In the genomic region with DNA sequence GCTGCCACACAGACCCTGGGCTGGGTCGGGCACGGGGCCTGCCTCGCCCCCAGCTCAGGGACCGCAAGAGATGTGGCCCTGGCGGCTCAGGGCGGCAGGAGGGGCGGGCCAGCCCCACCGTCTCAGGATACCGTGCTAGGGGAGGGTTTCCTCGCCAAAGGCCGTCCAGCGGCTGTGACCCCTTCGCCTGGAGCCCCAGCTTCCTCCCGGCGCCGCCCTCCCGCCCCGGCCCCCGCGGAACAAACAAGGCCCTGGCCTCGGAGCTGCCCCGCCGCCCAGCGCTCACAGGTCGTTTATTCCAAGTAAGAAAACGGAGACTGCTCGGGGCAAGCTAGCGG, we compare ENCODE assay signal across 10 cellular contexts. TPM values are rescaled to one million over a fixed set of nuclear protein-coding genes. Genes with fewer than 3 reads are reported as not detected.
DNase-seq lines count a peak whose midpoint lies in the region; FAIRE-seq and TF ChIP-seq lines count a peak whose summit lies in the region.
"Had no signal": no experiment of that assay in that cellular context is flagged by ENCODE, and none has a peak within 500 bp of the region (broad histone marks: within the 10 kb centered on the region; RNA-seq: fewer than 3 reads in every experiment).

No MANE protein-coding gene starts in this region.

- CTCF ChIA-PET in AG04449 (lab: Yijun Ruan, JAX): interaction anchor here (0.6 to 4.5 kb wide), 26 partner anchors 9 to 126 kb away, joined by 3 to 38 read pairs (median 5); a partner anchor contains a TSS

- H3K36me3 Mint-ChIP-seq in mesothelial cell of epicardium: no peaks in the 10 kb centered on the region
- H3K36me3 Mint-ChIP-seq: activated naive CD4-positive, alpha-beta T cell treated with anti-CD3 and anti-CD28 coated beads, Interleukin-2, amount 50 U/mL, for 24 hours had no signal

- no peak overlapping the region for H3K27ac Mint-ChIP-seq in mesothelial cell of epicardium
- H3K27ac Mint-ChIP-seq: activated naive CD4-positive, alpha-beta T cell treated with anti-CD3 and anti-CD28 coated beads, Interleukin-2, amount 50 U/mL, for 24 hours had no signal

- intact Hi-C loops in dorsolateral prefrontal cortex (cut with DNase I): loop anchor here (1.0 to 10.0 kb wide), 4 partner anchors 51 to 130 kb away; a partner anchor contains a TSS

- peak overlapping the region; percentile 49 for H3K4me3 ChIP-seq in AG04449 (ENCODE audit: low read depth, low read length)
- H3K4me3 ChIP-seq in HUES6 (ENCODE audit: low read depth, low read length): peak overlapping the region; percentile 37; the same call in 1 of the 2 replicates
- H3K4me3 ChIP-seq in dorsolateral prefrontal cortex: peak overlapping the region in 58 of 59 donors; percentile 31 to 86 (median 73)
- peak overlapping the region; percentile 23 for H3K4me3 ChIP-seq in mononuclear cell (ENCODE audit: low read length)

- no peak for DNase-seq in AG04449 (ENCODE audit: low read depth, low spot score)
- DNase-seq in dorsolateral prefrontal cortex: no peak
- no peak for DNase-seq in GF-D8 (lab: John Stamatoyannopoulos, UW)
- DNase-seq in mesothelial cell of epicardium (ENCODE audit: low spot score in 2 of 2, unreplicated experiment in 2 of 2): no peak
- no peak for DNase-seq in RCC 7860 (ENCODE audit: low spot score)
- no peak for DNase-seq in UCSD-AML1 (lab: John Stamatoyannopoulos, UW; ENCODE audit: unreplicated experiment)

- H3K27ac ChIP-seq in HUES6 (ENCODE audit: low read depth, low read length) (no peak overlapping the region), dorsolateral prefrontal cortex (peak overlapping the region in 57 of 59 donors; percentile 24 to 92 (median 79))

- H3K9ac ChIP-seq in HUES6 (ENCODE audit: low read length): no peak overlapping the region

- H3K9me3 ChIP-seq in HUES6 (ENCODE audit: control insufficient read depth, insufficient read depth, low read depth, low read length) (no peaks in the 10 kb centered on the region), mononuclear cell (ENCODE audit: low read depth, low read length) (no peaks in the 10 kb centered on the region)

- TF ChIP-seq CTCF in AG04449 (IDR thresholded peaks at IDR 0.05; ENCODE audit: insufficient read depth, low read length, missing control alignments) (no peak), dorsolateral prefrontal cortex (IDR thresholded peaks at IDR 0.05 in 54 of 56, conservative IDR thresholded peaks at IDR 0.05 in 2 of 56; ENCODE audit: low read depth in 1 of 56, partially characterized antibody in 56 of 56) (no peak), mesothelial cell of epicardium (IDR thresholded peaks at IDR 0.05; ENCODE audit: unreplicated experiment) (no peak)

- H3K36me3 ChIP-seq in HUES6 (ENCODE audit: control insufficient read depth, insufficient read depth, low read length): no peaks in the 10 kb centered on the region; the same call in 1 of the 2 replicates

- no peaks in the 10 kb centered on the region for H3K9me3 Mint-ChIP-seq in mesothelial cell of epicardium
- H3K9me3 Mint-ChIP-seq: activated naive CD4-positive, alpha-beta T cell treated with anti-CD3 and anti-CD28 coated beads, Interleukin-2, amount 50 U/mL, for 24 hours had no signal

- POLR2A ChIA-PET in AG04449 (lab: Yijun Ruan, JAX): interaction anchor here (1.3 kb wide), 1 partner anchor 81 kb away, joined by 4 read pairs; no protein-coding TSS in a partner anchor

- no peak overlapping the region for H3K4me3 Mint-ChIP-seq in mesothelial cell of epicardium
- H3K4me3 Mint-ChIP-seq: activated naive CD4-positive, alpha-beta T cell treated with anti-CD3 and anti-CD28 coated beads, Interleukin-2, amount 50 U/mL, for 24 hours had no signal

- FAIRE-seq in RCC 7860 (lab: Jason Lieb, UNC): no peak
- FAIRE-seq: keratinocyte had no signal

- H3K4me1 Mint-ChIP-seq in mesothelial cell of epicardium: peaks cover 17% of the 10 kb centered on the region

- no peaks in the 10 kb centered on the region for H3K27me3 Mint-ChIP-seq in mesothelial cell of epicardium (ENCODE audit: low read depth)
- H3K27me3 Mint-ChIP-seq: activated naive CD4-positive, alpha-beta T cell treated with anti-CD3 and anti-CD28 coated beads, Interleukin-2, amount 50 U/mL, for 24 hours had no signal

- H3K27me3 ChIP-seq in HUES6 (ENCODE audit: control insufficient read depth, insufficient read depth, low read length): no peaks in the 10 kb centered on the region
- no peaks in the 10 kb centered on the region for H3K27me3 ChIP-seq in dorsolateral prefrontal cortex
- no peaks in the 10 kb centered on the region for H3K27me3 ChIP-seq in mononuclear cell (ENCODE audit: insufficient read depth, low read length)

- H3K4me1 ChIP-seq in HUES6 (ENCODE audit: control insufficient read depth, insufficient read depth, low read length) (peaks cover 11% of the 10 kb centered on the region; the same call in 1 of the 2 replicates), mononuclear cell (ENCODE audit: insufficient read depth, low read length) (peaks cover 35% of the 10 kb centered on the region)

RNA-seq across cellular contexts. Expression of a gene that starts 0.5 kb away (rescaled TPM):
- 100 to 1,000 TPM in 119 of 120 experiments, 10 to 100 TPM in 1; 90.2 to 214 (median 158) TPM for total RNA-seq in dorsolateral prefrontal cortex
- total RNA-seq in mononuclear cell: 40.0 TPM
- total RNA-seq in mesothelial cell of epicardium: 74.9 to 89.1 TPM (median 86.6 TPM) in 3 replicates

RNA-seq across cellular contexts. Expression of a gene that starts 14.5 kb away (rescaled TPM):
- total RNA-seq in dorsolateral prefrontal cortex: 10 to 100 TPM; 49.1 to 90.5 (median 68.9) TPM
- total RNA-seq in mononuclear cell: 8.2 TPM
- total RNA-seq in mesothelial cell of epicardium: 88.3 to 95.9 TPM (median 95.4 TPM) in 3 replicates

Comparison
In these comparisons a context has a peak if more than half of its experiments do, and no peak if none do; other contexts are left out.
1. H3K4me3 ChIP-seq: peak in every context shown above with its lines; median percentile 73 in dorsolateral prefrontal cortex; 49 in AG04449; 37 in HUES6; 23 in mononuclear cell.